ENCODE assay signal across 19 cellular contexts in the genomic region with DNA sequence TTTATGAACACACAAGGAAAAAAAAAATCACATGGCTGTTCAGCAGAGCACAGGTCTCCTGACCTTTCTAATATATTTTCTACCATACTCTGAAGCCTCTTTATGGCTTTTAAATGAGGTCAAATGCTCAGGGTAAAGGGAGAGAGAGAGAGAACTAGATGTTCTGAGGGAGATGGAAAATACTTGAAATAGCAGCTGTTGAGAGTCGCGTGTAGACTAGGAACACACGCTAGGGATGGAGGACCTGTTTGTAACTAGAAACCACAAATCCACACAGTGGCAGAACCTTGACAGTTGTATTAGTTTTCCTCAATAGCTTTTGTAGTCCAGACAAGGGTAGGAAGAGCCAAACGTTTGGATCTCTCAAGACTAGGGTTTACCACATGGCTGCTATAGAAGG.
DNase-seq lines count a peak whose midpoint lies in the region; ATAC-seq and TF ChIP-seq lines count a peak whose summit lies in the region.
"Had no signal": no experiment of that assay in that cellular context is flagged by ENCODE, and none has a peak within 500 bp of the region (broad histone marks: within the 10 kb centered on the region; RNA-seq: fewer than 3 reads in every experiment).

No MANE protein-coding gene starts in this region.

- H3K4me3 ChIP-seq in Loucy (ENCODE audit: low read length, poor library complexity, severe bottlenecking) (no peak overlapping the region), colonic mucosa (no peak overlapping the region), H7 (ENCODE audit: insufficient read depth, low read depth, low read length) (no peak overlapping the region)
- H3K4me3 ChIP-seq: BLaER1 treated with 17β-estradiol and CSF1 and Interleukin-3, amounts not matched to agents 10 nM and 100 nM; tibial artery had no signal

- H3K9me3 ChIP-seq in Loucy (ENCODE audit: insufficient read depth, low read depth, low read length), result no peaks in the 10 kb centered on the region
- no peaks in the 10 kb centered on the region for H3K9me3 ChIP-seq in colonic mucosa
- H3K9me3 ChIP-seq: BLaER1 treated with 17β-estradiol and CSF1 and Interleukin-3, amounts not matched to agents 10 nM and 100 nM; tibial artery had no signal

- H3K4me1 ChIP-seq in Loucy (ENCODE audit: insufficient read depth, low read length, poor library complexity, severe bottlenecking), result peaks cover 44% of the 10 kb centered on the region
- H3K4me1 ChIP-seq in colonic mucosa, result peaks cover 4% of the 10 kb centered on the region
- H3K4me1 ChIP-seq: tibial artery had no signal

- TF ChIP-seq CTCF in Loucy (conservative IDR thresholded peaks at IDR 0.05; ENCODE audit: low read length), result no peak
- no peak for TF ChIP-seq CTCF in colonic mucosa (IDR thresholded peaks at IDR 0.05)
- no peak for TF ChIP-seq CTCF in osteocyte (IDR thresholded peaks at IDR 0.05)

- no peaks in the 10 kb centered on the region for H4K20me1 ChIP-seq in Loucy (ENCODE audit: insufficient read depth, low read length, poor library complexity, severe bottlenecking)

- H3K36me3 ChIP-seq in Loucy (ENCODE audit: insufficient read depth, low read length) (no peaks in the 10 kb centered on the region), colonic mucosa (no peaks in the 10 kb centered on the region), H7 (replicated peaks; ENCODE audit: control insufficient read depth, insufficient read depth, low read length) (no peaks in the 10 kb centered on the region)
- H3K36me3 ChIP-seq: tibial artery had no signal

- peak overlapping the region; percentile 3 for H3K27ac ChIP-seq in colonic mucosa
- no peak overlapping the region for H3K27ac ChIP-seq in substantia nigra (ENCODE audit: low read depth, low read length, poor library complexity, severe bottlenecking)
- H3K27ac ChIP-seq: 22Rv1; BLaER1 treated with 17β-estradiol and CSF1 and Interleukin-3, amounts not matched to agents 10 nM and 100 nM; tibial artery had no signal

- H3K9ac ChIP-seq in Loucy (ENCODE audit: low read depth, low read length, poor library complexity, severe bottlenecking) (peak overlapping the region; percentile 28), colonic mucosa (ENCODE audit: low read depth in 2 of 2, low read length in 2 of 2) (peak overlapping the region in 1 of 2 donors; percentile 13)
- H3K9ac ChIP-seq: BLaER1 treated with 17β-estradiol and CSF1 and Interleukin-3, amounts not matched to agents 10 nM and 100 nM had no signal

- no peaks in the 10 kb centered on the region for H3K27me3 Mint-ChIP-seq in osteocyte (ENCODE audit: unreplicated experiment)

- no peaks in the 10 kb centered on the region for H3F3A ChIP-seq in Loucy (ENCODE audit: low read depth)

- intact Hi-C loops in colonic mucosa (cut with DNase I), result loop anchor here (2.0 kb wide), 1 partner anchor 40 kb away; no protein-coding TSS in a partner anchor

- peak overlapping the region; percentile 75 for H3K27ac Mint-ChIP-seq in osteocyte (ENCODE audit: unreplicated experiment)
- H3K27ac Mint-ChIP-seq: H9 had no signal

- H3K9me2 ChIP-seq in Loucy (replicated peaks; ENCODE audit: low read depth, low read length), result no peaks in the 10 kb centered on the region

- H3K27me3 ChIP-seq in Loucy (ENCODE audit: insufficient read depth, low read length, poor library complexity, severe bottlenecking), result no peaks in the 10 kb centered on the region
- H3K27me3 ChIP-seq in colonic mucosa, result no peaks in the 10 kb centered on the region
- no peaks in the 10 kb centered on the region for H3K27me3 ChIP-seq in H7 (ENCODE audit: control insufficient read depth, insufficient read depth, low read length)
- H3K27me3 ChIP-seq: BLaER1 treated with 17β-estradiol and CSF1 and Interleukin-3, amounts not matched to agents 10 nM and 100 nM; tibial artery had no signal

- no peaks in the 10 kb centered on the region for H3K79me2 ChIP-seq in Loucy (ENCODE audit: insufficient read depth, low read length)

- ATAC-seq in HG02973 (IDR thresholded peaks at IDR 0.05; ENCODE audit: unreplicated experiment), result no peak
- ATAC-seq: activated CD4-positive, CD25-positive, alpha-beta regulatory T cell treated with anti-CD3 and anti-CD28 coated beads, Interleukin-2, amount 50 U/mL, for 24 hours had no signal

- no peaks in the 10 kb centered on the region for H3K36me3 Mint-ChIP-seq in osteocyte (ENCODE audit: unreplicated experiment)

- peaks cover 49% of the 10 kb centered on the region for H3K4me1 Mint-ChIP-seq in osteocyte (ENCODE audit: unreplicated experiment)
- H3K4me1 Mint-ChIP-seq: H9 had no signal

- H3K4me2 ChIP-seq in Loucy (ENCODE audit: low read depth, low read length, poor library complexity, severe bottlenecking), result peak overlapping the region; percentile 33
- H3K4me2 ChIP-seq: BLaER1 treated with 17β-estradiol and CSF1 and Interleukin-3, amounts not matched to agents 10 nM and 100 nM had no signal

- H3K9me3 Mint-ChIP-seq in osteocyte (ENCODE audit: unreplicated experiment), result no peaks in the 10 kb centered on the region
- H3K9me3 Mint-ChIP-seq: H9 had no signal

- peak; percentile 17 for DNase-seq in DMS53 (lab: John Stamatoyannopoulos, UW)
- DNase-seq in DMS53 treated with DMSO at 0.1 percent for 48 hours (lab: John Stamatoyannopoulos, UW; ENCODE audit: unreplicated experiment), result no peak
- DNase-seq in colonic mucosa, result no peak
- no peak for DNase-seq in osteocyte (ENCODE audit: extremely low spot score, unreplicated experiment)
- no peak for DNase-seq in H7
- DNase-seq in substantia nigra (lab: John Stamatoyannopoulos, UW), result no peak
- DNase-seq: activated gamma-delta T cell, amygdala, cerebellar nuclear complex, H9, hippocampal formation, NCI-H1436, T-helper 9 cell, tibial artery had no signal

- H3K4me3 Mint-ChIP-seq in osteocyte (ENCODE audit: unreplicated experiment), result no peak overlapping the region
- H3K4me3 Mint-ChIP-seq: H9 had no signal

- H2AFZ ChIP-seq in Loucy (ENCODE audit: low read length), result peak overlapping the region; percentile 60
